In genomic region chr9:75201480-75202209, GRCh38 we compare ENCODE assay signal across 23 cellular contexts.
"Had no signal": no experiment of that assay in that cellular context is flagged by ENCODE, and none has a peak within 500 bp of the region (broad histone marks: within the 10 kb centered on the region; RNA-seq: fewer than 3 reads in every experiment).

No MANE protein-coding gene starts in this region.

- H3K9me3 ChIP-seq: neutrophil, pancreas, psoas muscle, right lobe of liver, sigmoid colon, stomach, thoracic aorta, thyroid gland, transverse colon, vagina had no signal

- H3K27ac ChIP-seq: neutrophil, pancreas, psoas muscle, right lobe of liver, sigmoid colon, stomach, thoracic aorta, thyroid gland, transverse colon, vagina had no signal

- H3K4me1 Mint-ChIP-seq: naive B cell; neural crest cell; stimulated activated effector memory CD8-positive, alpha-beta T cell treated with anti-CD3 and anti-CD28 coated beads, Interleukin-12 subunit alpha, Interleukin-12 subunit beta, amount 100 ng/mL, for 72 hours had no signal

- H3K4me1 ChIP-seq: pancreas, psoas muscle, right lobe of liver, sigmoid colon, stomach, thyroid gland, transverse colon, vagina had no signal

- H3K27me3 ChIP-seq: neutrophil, pancreas, right lobe of liver, sigmoid colon, stomach, thyroid gland, transverse colon, vagina had no signal

- DNase-seq: naive B cell; nucleus accumbens; pancreas; psoas muscle; right cardiac atrium; right lobe of liver; sigmoid colon; stimulated activated CD4-positive, alpha-beta T cell treated with anti-CD3 and anti-CD28 coated beads, Interleukin-15, amount 100 ng/mL, for 24 hours; stimulated activated CD4-positive, alpha-beta T cell treated with anti-CD3 and anti-CD28 coated beads, Interleukin-2, amount 100 ng/mL, for 24 hours; stimulated activated naive B cell treated with anti-CD40 and anti-IgM and Interleukin-4, amounts not matched to agents 10 μg/mL and 1 μg/mL and 100 μg/mL, for 72 hours; stimulated activated naive CD4-positive, alpha-beta T cell treated with Interleukin-2 at 50 U/mL for 16 hours; stomach; thyroid gland; transverse colon had no signal

- H3K4me3 ChIP-seq: pancreas, psoas muscle, right lobe of liver, sigmoid colon, stomach, thoracic aorta, thyroid gland, transverse colon, vagina had no signal

- H3K9me3 Mint-ChIP-seq: naive thymus-derived CD8-positive, alpha-beta T cell; natural killer cell treated with Interleukin-12 subunit alpha and Interleukin-12 subunit beta and Interleukin-15 and Interleukin-18, amount 100 ng/mL, for 72 hours; nephron progenitor cell; neural crest cell; stimulated activated effector memory CD8-positive, alpha-beta T cell treated with anti-CD3 and anti-CD28 coated beads, Interleukin-12 subunit alpha, Interleukin-12 subunit beta, amount 100 ng/mL, for 72 hours; stimulated activated naive B cell treated with anti-CD40 and anti-IgM and Interleukin-4, amounts not matched to agents 10 μg/mL and 1 μg/mL and 100 μg/mL, for 72 hours; type B pancreatic cell had no signal

- H3K36me3 Mint-ChIP-seq: naive B cell; natural killer cell treated with Interleukin-12 subunit alpha and Interleukin-12 subunit beta and Interleukin-15 and Interleukin-18, amount 100 ng/mL, for 72 hours; stimulated activated effector memory CD8-positive, alpha-beta T cell treated with anti-CD3 and anti-CD28 coated beads, Interleukin-12 subunit alpha, Interleukin-12 subunit beta, amount 100 ng/mL, for 72 hours; type B pancreatic cell had no signal

- H3K27ac Mint-ChIP-seq: naive thymus-derived CD8-positive, alpha-beta T cell; natural killer cell treated with Interleukin-12 subunit alpha and Interleukin-12 subunit beta and Interleukin-15 and Interleukin-18, amount 100 ng/mL, for 72 hours; nephron progenitor cell; stimulated activated effector memory CD8-positive, alpha-beta T cell treated with anti-CD3 and anti-CD28 coated beads, Interleukin-12 subunit alpha, Interleukin-12 subunit beta, amount 100 ng/mL, for 72 hours; stimulated activated naive B cell treated with anti-CD40 and anti-IgM and Interleukin-4, amounts not matched to agents 10 μg/mL and 1 μg/mL and 100 μg/mL, for 72 hours; type B pancreatic cell had no signal

- H3K36me3 ChIP-seq: pancreas, right lobe of liver, sigmoid colon, stomach, thoracic aorta, thyroid gland, transverse colon, vagina had no signal

- ATAC-seq: naive thymus-derived CD8-positive, alpha-beta T cell; natural killer cell treated with Interleukin-12 subunit alpha and Interleukin-12 subunit beta and Interleukin-15 and Interleukin-18, amount 100 ng/mL, for 72 hours; psoas muscle; right cardiac atrium; stimulated activated effector memory CD8-positive, alpha-beta T cell treated with anti-CD3 and anti-CD28 coated beads, Interleukin-12 subunit alpha, Interleukin-12 subunit beta, amount 100 ng/mL, for 72 hours had no signal

- H3K4me3 Mint-ChIP-seq: naive B cell; naive thymus-derived CD8-positive, alpha-beta T cell; natural killer cell treated with Interleukin-12 subunit alpha and Interleukin-12 subunit beta and Interleukin-15 and Interleukin-18, amount 100 ng/mL, for 72 hours; nephron progenitor cell; neural crest cell; stimulated activated effector memory CD8-positive, alpha-beta T cell treated with anti-CD3 and anti-CD28 coated beads, Interleukin-12 subunit alpha, Interleukin-12 subunit beta, amount 100 ng/mL, for 72 hours; stimulated activated naive B cell treated with anti-CD40 and anti-IgM and Interleukin-4, amounts not matched to agents 10 μg/mL and 1 μg/mL and 100 μg/mL, for 72 hours; type B pancreatic cell had no signal

- H3K27me3 Mint-ChIP-seq: naive B cell; naive thymus-derived CD8-positive, alpha-beta T cell; natural killer cell treated with Interleukin-12 subunit alpha and Interleukin-12 subunit beta and Interleukin-15 and Interleukin-18, amount 100 ng/mL, for 72 hours; type B pancreatic cell had no signal
